In the genomic region with DNA sequence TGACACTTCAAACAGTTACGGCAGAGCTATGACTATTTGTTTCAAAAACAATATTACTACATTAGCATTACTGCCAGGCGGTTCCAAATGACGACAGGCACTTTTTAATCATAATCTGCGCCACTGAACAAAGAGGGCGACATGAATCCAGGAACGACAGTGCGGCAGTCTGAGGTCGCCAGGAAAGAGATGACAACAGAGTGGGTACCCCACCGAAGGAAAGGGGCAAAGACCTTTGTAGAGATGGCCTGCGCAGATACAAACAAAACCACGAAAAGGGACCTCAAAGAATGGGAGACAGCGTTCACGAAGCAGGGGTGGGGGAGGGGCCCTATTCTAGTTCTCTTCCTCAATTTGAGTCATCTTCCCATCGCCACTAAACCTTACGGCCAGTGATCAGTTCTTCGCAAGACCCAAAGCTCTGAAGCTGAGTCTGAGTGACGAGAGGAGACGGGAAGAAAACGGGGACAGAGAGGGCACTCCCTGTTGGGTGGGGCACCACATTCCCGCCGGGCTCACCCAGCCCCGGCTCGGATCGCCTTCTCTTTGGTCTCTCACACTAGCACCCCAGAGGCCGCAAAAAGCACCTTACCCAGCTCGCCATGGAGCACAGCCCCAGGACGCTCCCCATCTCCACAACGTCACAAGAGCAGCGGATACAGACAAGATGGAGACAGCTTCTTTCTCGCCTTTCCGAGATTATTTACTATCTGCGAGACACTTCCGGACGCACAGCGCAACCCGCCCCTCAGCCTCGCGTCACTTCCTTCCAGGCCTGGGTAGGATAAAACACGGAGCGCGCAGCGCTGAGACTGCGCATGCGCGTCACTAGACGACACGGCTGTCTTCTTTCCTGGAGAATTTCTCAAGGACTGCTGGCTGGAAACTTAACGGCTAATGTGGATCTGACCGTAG, we compare ENCODE assay signal across 8 cellular contexts. TPM values are rescaled to one million over a fixed set of nuclear protein-coding genes. Genes with fewer than 3 reads are reported as not detected.
DNase-seq lines count a peak whose midpoint lies in the region; FAIRE-seq and TF ChIP-seq lines count a peak whose summit lies in the region.

A gene (minus strand): TSS at position 701 of the 915 bp plus-strand sequence. CDS start 70 bp downstream, at position 631.

- peak; percentile 10 for FAIRE-seq in frontal cortex (lab: Jason Lieb, UNC)

- intact Hi-C loops in activated naive CD4-positive, alpha-beta T cell treated with anti-CD3 and anti-CD28 coated beads for 36 hours (cut with micrococcal nuclease), result loop anchor here (1.0 to 5.0 kb wide), 8 partner anchors 63 to 1137 kb away; a partner anchor contains a TSS

- no peak within 1 kb of the TSS for H4K8ac ChIP-seq in neuronal stem cell (ENCODE audit: low read depth, low read length)

- H3K9me3 ChIP-seq in neuronal stem cell (replicated peaks in 1 of 2; ENCODE audit: control insufficient read depth in 2 of 2, insufficient read depth in 1 of 2, low read depth in 1 of 2, low read length in 2 of 2), result no peaks in the 10 kb centered on the region

- no peak within 1 kb of the TSS for H2BK12ac ChIP-seq in neuronal stem cell (ENCODE audit: low read length)

- no peak within 1 kb of the TSS for H3K14ac ChIP-seq in neuronal stem cell (ENCODE audit: low read length)

- H3K18ac ChIP-seq in neuronal stem cell (ENCODE audit: low read length), result peak within 1 kb of the TSS; percentile 87

- H3K27me3 Mint-ChIP-seq in activated naive CD4-positive, alpha-beta T cell treated with anti-CD3 and anti-CD28 coated beads for 36 hours (ENCODE audit: low read depth), result no peaks in the 10 kb centered on the region

- H3K9me3 Mint-ChIP-seq in activated naive CD4-positive, alpha-beta T cell treated with anti-CD3 and anti-CD28 coated beads for 36 hours, result no peaks in the 10 kb centered on the region

- H2AFZ ChIP-seq in neuronal stem cell (ENCODE audit: low read length), result peak within 1 kb of the TSS; percentile 78

- peak within 1 kb of the TSS; percentile 75 for H3K4me2 ChIP-seq in neuronal stem cell (ENCODE audit: insufficient read depth, low read length, poor library complexity, severe bottlenecking)

- H3K4me3 ChIP-seq in HFF-Myc (replicated peaks; ENCODE audit: low read depth, low read length) (peak within 1 kb of the TSS; percentile 92), neuronal stem cell (ENCODE audit: low read length in 2 of 2) (peak within 1 kb of the TSS; percentile 58 to 92)

- H2BK15ac ChIP-seq in neuronal stem cell (ENCODE audit: low read length), result no peak within 1 kb of the TSS

- no peak within 1 kb of the TSS for H3K4ac ChIP-seq in neuronal stem cell (ENCODE audit: low read length)

- CTCF ChIA-PET in activated naive CD4-positive, alpha-beta T cell treated with anti-CD3 and anti-CD28 coated beads for 36 hours (lab: Charles Lee), result interaction anchor here (0.6 to 1.2 kb wide), 4 partner anchors 25 to 368 kb away, joined by 3 read pairs; no protein-coding TSS in a partner anchor

- TF ChIP-seq CTCF in HFF-Myc (IDR thresholded peaks at IDR 0.05; ENCODE audit: low read depth, low read length, missing control alignments) (no peak), subcutaneous adipose tissue (IDR thresholded peaks at IDR 0.05; ENCODE audit: low read depth) (no peak)

- H3K4me1 ChIP-seq in neuronal stem cell (ENCODE audit: control insufficient read depth in 2 of 2, insufficient read depth in 1 of 2, low read depth in 1 of 2, low read length in 2 of 2), result no peaks in the 10 kb centered on the region

- peaks cover 2% of the 10 kb centered on the region for H3K79me1 ChIP-seq in neuronal stem cell (ENCODE audit: low read depth, low read length)

- no peak within 1 kb of the TSS for H3K27ac ChIP-seq in neuronal stem cell (replicated peaks; ENCODE audit: low read length)

- no peak within 1 kb of the TSS for H4K91ac ChIP-seq in neuronal stem cell (ENCODE audit: low read depth, low read length, poor library complexity)

- H3K9ac ChIP-seq in neuronal stem cell (ENCODE audit: low read depth, low read length, poor library complexity), result peak within 1 kb of the TSS; percentile 71

- peak; percentile 95 for DNase-seq in GM03348 (ENCODE audit: low spot score)
- peak; percentile 81 for DNase-seq in HFF-Myc (ENCODE audit: extremely low read depth, low read depth)
- DNase-seq in NAMALWA (ENCODE audit: low spot score), result peak; percentile 96
- DNase-seq in SK-N-DZ (ENCODE audit: low spot score), result peak; percentile 93
- peak; percentile 95 for DNase-seq in activated naive CD4-positive, alpha-beta T cell treated with anti-CD3 and anti-CD28 coated beads for 36 hours
- DNase-seq in frontal cortex (ENCODE audit: low spot score in 2 of 2), result peak; percentile 57 to 72
- DNase-seq in neuronal stem cell (ENCODE audit: low spot score), result peak; percentile 83

- H2AK5ac ChIP-seq in neuronal stem cell (ENCODE audit: low read depth, low read length), result no peak within 1 kb of the TSS

- no CpG with 5 or more reads among the region's 49 CpGs for WGBS in neuronal stem cell (ENCODE audit: extremely low coverage in 2 of 2, insufficient read length in 2 of 2, insufficient replicate concordance in 1 of 2), 2 donors

- H2BK120ac ChIP-seq in neuronal stem cell (ENCODE audit: low read depth, low read length), result no peak within 1 kb of the TSS

- peaks cover 37% of the 10 kb centered on the region for H3K4me1 Mint-ChIP-seq in activated naive CD4-positive, alpha-beta T cell treated with anti-CD3 and anti-CD28 coated beads for 36 hours (ENCODE audit: low read depth)

- peaks cover 13% of the 10 kb centered on the region for H3K36me3 Mint-ChIP-seq in activated naive CD4-positive, alpha-beta T cell treated with anti-CD3 and anti-CD28 coated beads for 36 hours (ENCODE audit: low read depth)

- no peaks in the 10 kb centered on the region for H3K27me3 ChIP-seq in neuronal stem cell (ENCODE audit: control insufficient read depth in 3 of 3, insufficient read depth in 3 of 3, low read depth in 1 of 3, low read length in 3 of 3)

- no peak within 1 kb of the TSS for H2BK5ac ChIP-seq in neuronal stem cell (ENCODE audit: low read length)

- H3K36me3 ChIP-seq in neuronal stem cell (replicated peaks in 1 of 2; ENCODE audit: control insufficient read depth in 2 of 2, insufficient read depth in 2 of 2, low read length in 2 of 2), result peaks cover 0 to 24% of the 10 kb centered on the region in 2 donors

- H3K27ac Mint-ChIP-seq in activated naive CD4-positive, alpha-beta T cell treated with anti-CD3 and anti-CD28 coated beads for 36 hours, result peak within 1 kb of the TSS; percentile 100

- peak within 1 kb of the TSS; percentile 15 for H3K23ac ChIP-seq in neuronal stem cell (ENCODE audit: low read depth, low read length, poor library complexity)

- H3K4me3 Mint-ChIP-seq in activated naive CD4-positive, alpha-beta T cell treated with anti-CD3 and anti-CD28 coated beads for 36 hours, result peak within 1 kb of the TSS; percentile 97

RNA-seq across cellular contexts. Expression of the gene that starts here (rescaled TPM):
- 125 and 144 TPM in 2 replicates for polyA plus RNA-seq in SK-N-DZ (2014; cell fraction: cytosol; rRNA removed)
- polyA plus RNA-seq in SK-N-DZ (2014; cell fraction: nucleus; rRNA removed), result 23.1 and 29.7 TPM in 2 replicates
- 10 to 100 TPM; 50.1 to 50.4 TPM for total RNA-seq in activated naive CD4-positive, alpha-beta T cell treated with anti-CD3 and anti-CD28 coated beads for 36 hours
- total RNA-seq in frontal cortex, result 746 TPM
- polyA plus RNA-seq in neuronal stem cell (2013, experiment 1 of 2), result 50.7 TPM
- polyA plus RNA-seq in neuronal stem cell (2013, experiment 2 of 2), result 51.9 TPM
- total RNA-seq in subcutaneous adipose tissue, result 100 to 1,000 TPM; 264 to 401 (median 350) TPM

Comparison
In these comparisons a context has a peak if more than half of its experiments do, and no peak if none do; other contexts are left out.
1. RNA of the gene that starts here (total RNA-seq): 746 TPM in frontal cortex (single experiment) and 264 to 401 TPM in subcutaneous adipose tissue; 50.1 to 50.4 TPM in activated naive CD4-positive, alpha-beta T cell treated with anti-CD3 and anti-CD28 coated beads for 36 hours; every median in the first group is over 4 times any median in the second.
2. Peak in every context shown above with its lines, with median percentiles within 50 percentile points of each other: DNase-seq.